ENCODE assay signal across 17 cellular contexts in the genomic region with DNA sequence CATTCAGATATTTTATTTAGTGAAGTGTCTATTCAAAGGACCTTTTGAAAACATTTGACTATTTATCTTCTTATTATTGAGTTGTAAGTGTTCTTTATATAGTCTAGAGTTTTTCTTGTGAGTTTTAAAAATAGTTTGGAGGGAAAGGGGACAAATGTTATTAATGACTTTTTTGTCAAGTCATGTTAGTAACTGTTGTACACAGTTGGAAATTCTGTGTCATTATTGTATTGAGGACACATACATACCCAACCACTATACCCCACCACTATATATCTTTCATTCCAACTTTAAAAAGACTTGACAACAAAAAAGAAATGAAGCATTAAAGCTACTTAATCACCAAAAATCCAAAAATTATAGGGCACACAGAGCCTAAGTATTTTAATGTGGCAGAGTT. TPM values are rescaled to one million over a fixed set of nuclear protein-coding genes. Genes with fewer than 3 reads are reported as not detected.
DNase-seq lines count a peak whose midpoint lies in the region; ATAC-seq, FAIRE-seq and TF ChIP-seq lines count a peak whose summit lies in the region.
"Had no signal": no experiment of that assay in that cellular context is flagged by ENCODE, and none has a peak within 500 bp of the region (broad histone marks: within the 10 kb centered on the region; RNA-seq: fewer than 3 reads in every experiment).

No MANE protein-coding gene starts in this region.

- H3K14ac ChIP-seq in IMR-90 (replicated peaks; ENCODE audit: low read depth, low read length): no peak overlapping the region

- no peak overlapping the region for H2BK20ac ChIP-seq in IMR-90 (ENCODE audit: low read depth, low read length)

- POLR2A ChIA-PET in A549 (lab: Yijun Ruan, JAX) (no interaction called here), IMR-90 (lab: Charles Lee; ENCODE audit: unreplicated experiment) (no interaction called here), K562 (lab: Yijun Ruan, JAX) (interaction anchor here (1.4 kb wide), 1 partner anchor 457 kb away, joined by 4 read pairs; no protein-coding TSS in a partner anchor)

- intact Hi-C loops in IMR-90 (cut with micrococcal nuclease) (no loop called here), K562 (cut with micrococcal nuclease) (no loop called here), mammary epithelial cell (cut with micrococcal nuclease) (no loop called here)
- intact Hi-C loops in activated T-helper 1 cell treated with anti-CD3 and anti-CD28 coated beads, Interleukin-12 subunit alpha, Interleukin-12 subunit beta, Interleukin-2, Interleukin-4 antibody, amounts not matched to agents 30 ng/mL and 10 ng/mL and 1 ng/mL, durations not matched to agents 14 hours and 24 hours and 36 hours (cut with micrococcal nuclease): no loop called here

- H3K4ac ChIP-seq in IMR-90 (ENCODE audit: low read depth, low read length): no peak overlapping the region

- no peak for DNase-seq in A549 (ENCODE audit: low read depth in 1 of 2, low spot score in 1 of 2)
- DNase-seq in IMR-90: no peak
- DNase-seq in K562 (ENCODE audit: extremely low read depth in 1 of 4, low spot score in 3 of 4): no peak
- no peak for DNase-seq in keratinocyte (ENCODE audit: low read depth, low spot score)
- no peak for DNase-seq in activated T-helper 1 cell treated with anti-CD3 and anti-CD28 coated beads, Interleukin-12 subunit alpha, Interleukin-12 subunit beta, Interleukin-2, Interleukin-4 antibody, amounts not matched to agents 30 ng/mL and 10 ng/mL and 1 ng/mL, durations not matched to agents 14 hours and 24 hours and 36 hours (ENCODE audit: low spot score)
- no peak for DNase-seq in mammary epithelial cell
- no peak for DNase-seq in OCI-M1 (lab: John Stamatoyannopoulos, UW)
- DNase-seq: 8988T; Calu3; CD8-positive, alpha-beta T cell; DMS79 treated with DMSO at 0.1 percent for 48 hours; GF-D8; HCEC 1CT had no signal

- H3K27me3 ChIP-seq in IMR-90 (ENCODE audit: control insufficient read depth, insufficient read depth, low read length) (no peaks in the 10 kb centered on the region), K562 (ENCODE audit: control insufficient read depth in 2 of 2, insufficient read depth in 2 of 2, low read length in 2 of 2) (no peaks in the 10 kb centered on the region), keratinocyte (ENCODE audit: control insufficient read depth, extremely low read depth, insufficient read depth, low read length) (no peaks in the 10 kb centered on the region), mammary epithelial cell (ENCODE audit: insufficient read depth, low read length) (no peaks in the 10 kb centered on the region)
- H3K27me3 ChIP-seq: BLaER1 treated with 17β-estradiol and CSF1 and Interleukin-3, amounts not matched to agents 10 nM and 100 nM had no signal

- H2BK120ac ChIP-seq in IMR-90 (ENCODE audit: low read depth, low read length): no peak overlapping the region

- FAIRE-seq in A549 (lab: Jason Lieb, UNC): no peak
- FAIRE-seq in K562 (lab: Jason Lieb, UNC): no peak
- FAIRE-seq in keratinocyte (lab: Jason Lieb, UNC): peak; percentile 44
- FAIRE-seq: HTR-8/SVneo had no signal

- dilution Hi-C loops in IMR-90 (cut with HindIII; ENCODE audit: low sequenced_read_pairs, unreplicated experiment): no loop called here
- dilution Hi-C loops in keratinocyte (cut with MboI; ENCODE audit: extremely low pct_ligation_motif_present, low sequenced_read_pairs): no loop called here
- dilution Hi-C loops in mammary epithelial cell (cut with HindIII; ENCODE audit: low sequenced_read_pairs): no loop called here

- no peak overlapping the region for H3K18ac ChIP-seq in IMR-90 (ENCODE audit: low read depth, low read length)

- H2BK15ac ChIP-seq in IMR-90 (ENCODE audit: low read depth, low read length): no peak overlapping the region

- H4K8ac ChIP-seq in IMR-90 (ENCODE audit: low read depth in 2 of 2, low read length in 2 of 2): no peak overlapping the region

- H3K4me1 Mint-ChIP-seq in activated T-helper 1 cell treated with anti-CD3 and anti-CD28 coated beads, Interleukin-12 subunit alpha, Interleukin-12 subunit beta, Interleukin-2, Interleukin-4 antibody, amounts not matched to agents 30 ng/mL and 10 ng/mL and 1 ng/mL, durations not matched to agents 14 hours and 24 hours and 36 hours (ENCODE audit: low read depth): no peaks in the 10 kb centered on the region
- H3K4me1 Mint-ChIP-seq: B cell had no signal

- TF ChIP-seq POLR2A in A549 (IDR thresholded peaks at IDR 0.05; ENCODE audit: low read length) (no peak), IMR-90 (IDR thresholded peaks at IDR 0.05; ENCODE audit: low read depth, low read length) (no peak), K562 (conservative IDR thresholded peaks at IDR 0.05) (no peak)

- TF ChIP-seq CTCF in A549 (IDR thresholded peaks at IDR 0.05): no peak
- TF ChIP-seq CTCF in IMR-90 (conservative IDR thresholded peaks at IDR 0.05; ENCODE audit: low read depth, low read length): no peak
- no peak for TF ChIP-seq CTCF in K562 (IDR thresholded peaks at IDR 0.05 in 2 of 3, conservative IDR thresholded peaks at IDR 0.05 in 1 of 3; ENCODE audit: insufficient read depth in 2 of 3, low read depth in 1 of 3, low read length in 3 of 3)
- TF ChIP-seq CTCF in keratinocyte (optimal IDR thresholded peaks at IDR 0.05 in 1 of 3, IDR thresholded peaks at IDR 0.05 in 1 of 3, conservative IDR thresholded peaks at IDR 0.05 in 1 of 3; ENCODE audit: extremely low read depth in 1 of 3, insufficient read depth in 2 of 3, low read length in 3 of 3): no peak
- TF ChIP-seq CTCF in mammary epithelial cell (conservative IDR thresholded peaks at IDR 0.05 in 1 of 2, IDR thresholded peaks at IDR 0.05 in 1 of 2; ENCODE audit: extremely low read depth in 1 of 2, insufficient read depth in 1 of 2, low read depth in 1 of 2, low read length in 2 of 2): no peak

- CTCF ChIA-PET in A549 (lab: Yijun Ruan, JAX): interaction anchor here (1.6 kb wide), 1 partner anchor 477 kb away, joined by 4 read pairs; no protein-coding TSS in a partner anchor
- CTCF ChIA-PET in IMR-90 (lab: Yijun Ruan, JAX): interaction anchor here (0.8 kb wide), 1 partner anchor 481 kb away, joined by 4 read pairs; no protein-coding TSS in a partner anchor
- CTCF ChIA-PET in K562 (lab: Yijun Ruan, JAX; ENCODE audit: low intra/inter-chr PET ratio): no interaction called here
- CTCF ChIA-PET in mammary epithelial cell (lab: Charles Lee; ENCODE audit: low non-redundant PET): no interaction called here

- no peaks in the 10 kb centered on the region for H3K27me3 Mint-ChIP-seq in activated T-helper 1 cell treated with anti-CD3 and anti-CD28 coated beads, Interleukin-12 subunit alpha, Interleukin-12 subunit beta, Interleukin-2, Interleukin-4 antibody, amounts not matched to agents 30 ng/mL and 10 ng/mL and 1 ng/mL, durations not matched to agents 14 hours and 24 hours and 36 hours (ENCODE audit: insufficient read depth)
- H3K27me3 Mint-ChIP-seq: B cell had no signal

- H3K79me2 ChIP-seq in K562 (ENCODE audit: control insufficient read depth, insufficient read depth, low read length) (no peaks in the 10 kb centered on the region), keratinocyte (ENCODE audit: control insufficient read depth, insufficient read depth, low read length) (no peaks in the 10 kb centered on the region), mammary epithelial cell (ENCODE audit: insufficient read depth, low read length) (peaks cover 2% of the 10 kb centered on the region)

- H3K9me3 ChIP-seq in A549 (no peaks in the 10 kb centered on the region), IMR-90 (ENCODE audit: control insufficient read depth, insufficient read depth, low read length) (no peaks in the 10 kb centered on the region), K562 (replicated peaks; ENCODE audit: control insufficient read depth, insufficient read depth, low read depth, low read length) (no peaks in the 10 kb centered on the region), keratinocyte (ENCODE audit: control insufficient read depth, low read depth, low read length) (no peaks in the 10 kb centered on the region), mammary epithelial cell (replicated peaks; ENCODE audit: insufficient read depth, low read length) (no peaks in the 10 kb centered on the region)

- TF ChIP-seq EP300 in A549 (IDR thresholded peaks at IDR 0.05) (no peak), K562 (IDR thresholded peaks at IDR 0.05; ENCODE audit: low read length) (no peak)

- no peak overlapping the region for H3K23ac ChIP-seq in IMR-90 (ENCODE audit: low read depth, low read length)

- no peak overlapping the region for H3K27ac Mint-ChIP-seq in activated T-helper 1 cell treated with anti-CD3 and anti-CD28 coated beads, Interleukin-12 subunit alpha, Interleukin-12 subunit beta, Interleukin-2, Interleukin-4 antibody, amounts not matched to agents 30 ng/mL and 10 ng/mL and 1 ng/mL, durations not matched to agents 14 hours and 24 hours and 36 hours
- H3K27ac Mint-ChIP-seq: B cell; CD8-positive, alpha-beta T cell had no signal

- BruUV-seq in IMR-90 (replicated peaks; lab: Mats Ljungman, UMichigan) (no TSS peak), K562 (replicated peaks; lab: Mats Ljungman, UMichigan) (TSS peak; percentile 18), mammary epithelial cell (replicated peaks; lab: Mats Ljungman, UMichigan) (no TSS peak)

- peaks cover 3% of the 10 kb centered on the region; the same call in 1 of the 2 replicates for H3K36me3 ChIP-seq in IMR-90 (ENCODE audit: control insufficient read depth, insufficient read depth, low read length)
- H3K36me3 ChIP-seq in K562 (ENCODE audit: control insufficient read depth, insufficient read depth, low read length): 0 out of 3 replicates have a peak, but pooled peaks cover 4% of the 10 kb centered on the region
- H3K36me3 ChIP-seq in keratinocyte (ENCODE audit: control insufficient read depth in 2 of 2, extremely low read depth in 1 of 2, insufficient read depth in 2 of 2, low read length in 2 of 2): peaks cover 2 to 3% of the 10 kb centered on the region in 2 experiments
- H3K36me3 ChIP-seq in mammary epithelial cell (ENCODE audit: insufficient read depth, low read length): no peaks in the 10 kb centered on the region

- no peak overlapping the region for H2BK5ac ChIP-seq in IMR-90 (ENCODE audit: low read depth, low read length, poor library complexity, severe bottlenecking)

- H3K4me3 Mint-ChIP-seq in activated T-helper 1 cell treated with anti-CD3 and anti-CD28 coated beads, Interleukin-12 subunit alpha, Interleukin-12 subunit beta, Interleukin-2, Interleukin-4 antibody, amounts not matched to agents 30 ng/mL and 10 ng/mL and 1 ng/mL, durations not matched to agents 14 hours and 24 hours and 36 hours: no peak overlapping the region
- H3K4me3 Mint-ChIP-seq: B cell; CD8-positive, alpha-beta T cell had no signal

- no peaks in the 10 kb centered on the region for H3K9me3 Mint-ChIP-seq in activated T-helper 1 cell treated with anti-CD3 and anti-CD28 coated beads, Interleukin-12 subunit alpha, Interleukin-12 subunit beta, Interleukin-2, Interleukin-4 antibody, amounts not matched to agents 30 ng/mL and 10 ng/mL and 1 ng/mL, durations not matched to agents 14 hours and 24 hours and 36 hours
- H3K9me3 Mint-ChIP-seq: CD8-positive, alpha-beta T cell had no signal

- H2AK5ac ChIP-seq in IMR-90 (ENCODE audit: low read depth, low read length): no peak overlapping the region

- H2AFZ ChIP-seq in IMR-90 (replicated peaks; ENCODE audit: low read length, poor library complexity): no peak overlapping the region
- peak overlapping the region; percentile 83 for H2AFZ ChIP-seq in K562 (ENCODE audit: low read depth, low read length)
- peak overlapping the region; percentile 68 for H2AFZ ChIP-seq in keratinocyte (ENCODE audit: control insufficient read depth, low read length)
- no peak overlapping the region for H2AFZ ChIP-seq in mammary epithelial cell (ENCODE audit: low read depth, low read length)

- H3K4me1 ChIP-seq in A549: peaks cover under 1% of the 10 kb centered on the region; the same call in 1 of the 3 replicates
- no peaks in the 10 kb centered on the region for H3K4me1 ChIP-seq in IMR-90 (ENCODE audit: control insufficient read depth, insufficient read depth, low read length)
- peaks cover 3 to 11% of the 10 kb centered on the region in 2 experiments; a peak in 3 of 5 replicates for H3K4me1 ChIP-seq in K562 (replicated peaks in 1 of 2; ENCODE audit: control insufficient read depth in 2 of 2, insufficient read depth in 2 of 2, low read length in 2 of 2)
- H3K4me1 ChIP-seq in keratinocyte (ENCODE audit: control insufficient read depth, extremely low read depth, insufficient read depth, low read length): peaks cover 19% of the 10 kb centered on the region
- H3K4me1 ChIP-seq in mammary epithelial cell (ENCODE audit: insufficient read depth, low read length): no peaks in the 10 kb centered on the region
- H3K4me1 ChIP-seq: BLaER1 treated with 17β-estradiol and CSF1 and Interleukin-3, amounts not matched to agents 10 nM and 100 nM had no signal

- H3K27ac ChIP-seq in A549 (no peak overlapping the region), IMR-90 (ENCODE audit: insufficient read depth, low read length) (no peak overlapping the region), K562 (ENCODE audit: extremely low read depth, low read depth, low read length) (peak overlapping the region; percentile 61; the same call in 2 of the 3 replicates), keratinocyte (ENCODE audit: control insufficient read depth, insufficient read depth, low read length) (peak overlapping the region; percentile 76), mammary epithelial cell (ENCODE audit: insufficient read depth, low read depth, low read length) (no peak overlapping the region)
- H3K27ac ChIP-seq: BLaER1 treated with 17β-estradiol and CSF1 and Interleukin-3, amounts not matched to agents 10 nM and 100 nM had no signal

- no peak overlapping the region for H3K9ac ChIP-seq in IMR-90 (ENCODE audit: low read depth, low read length)
- peak overlapping the region in 1 of 2 experiments; percentile 51; a peak in 1 of 4 replicates for H3K9ac ChIP-seq in K562 (ENCODE audit: insufficient read depth in 1 of 2, low read depth in 2 of 2, low read length in 2 of 2)
- peak overlapping the region; percentile 47 for H3K9ac ChIP-seq in keratinocyte (ENCODE audit: control insufficient read depth, extremely low read depth, insufficient read depth, low read length)
- no peak overlapping the region for H3K9ac ChIP-seq in mammary epithelial cell (ENCODE audit: insufficient read depth, low read length)
- H3K9ac ChIP-seq: BLaER1 treated with 17β-estradiol and CSF1 and Interleukin-3, amounts not matched to agents 10 nM and 100 nM had no signal

- peaks cover 12 to 15% of the 10 kb centered on the region in 2 experiments for H3K79me1 ChIP-seq in IMR-90 (ENCODE audit: low read depth in 1 of 2, low read length in 2 of 2)

- H4K5ac ChIP-seq in IMR-90 (ENCODE audit: low read depth, low read length): no peak overlapping the region

- no peak overlapping the region for H3K4me3 ChIP-seq in A549
- H3K4me3 ChIP-seq in IMR-90 (ENCODE audit: insufficient read depth, low read depth, low read length): no peak overlapping the region
- no peak overlapping the region for H3K4me3 ChIP-seq in K562
- peak overlapping the region in 1 of 3 experiments; percentile 46 for H3K4me3 ChIP-seq in keratinocyte (ENCODE audit: control insufficient read depth in 2 of 3, extremely low read depth in 1 of 3, insufficient read depth in 2 of 3, low read depth in 1 of 3, low read length in 3 of 3)
- H3K4me3 ChIP-seq in mammary epithelial cell (replicated peaks in 1 of 3; ENCODE audit: insufficient read depth in 1 of 3, low read depth in 2 of 3, low read length in 3 of 3): no peak overlapping the region
- H3K4me3 ChIP-seq: BLaER1 treated with 17β-estradiol and CSF1 and Interleukin-3, amounts not matched to agents 10 nM and 100 nM had no signal

- no peak for ATAC-seq in A549
- no peak for ATAC-seq in IMR-90 (ENCODE audit: low read depth)
- peak; percentile 53; the same call in 2 of the 3 replicates for ATAC-seq in K562
- ATAC-seq: CD8-positive, alpha-beta T cell had no signal

- no peak for TF ChIP-seq RAD21 in A549 (conservative IDR thresholded peaks at IDR 0.05 in 1 of 2, IDR thresholded peaks at IDR 0.05 in 1 of 2)
- no peak for TF ChIP-seq RAD21 in IMR-90 (IDR thresholded peaks at IDR 0.05; ENCODE audit: low read length)
- no peak for TF ChIP-seq RAD21 in K562 (CRISPR knock-in tag; conservative IDR thresholded peaks at IDR 0.05 in 1 of 2, IDR thresholded peaks at IDR 0.05 in 1 of 2)

- H3K4me2 ChIP-seq in A549: no peak overlapping the region
- H3K4me2 ChIP-seq in IMR-90 (ENCODE audit: low read depth, low read length): no peak overlapping the region
- peak overlapping the region; percentile 27; the same call in 1 of the 2 replicates for H3K4me2 ChIP-seq in K562 (ENCODE audit: insufficient read depth, low read length)
- peak overlapping the region; percentile 70 for H3K4me2 ChIP-seq in keratinocyte (ENCODE audit: control insufficient read depth, extremely low read depth, insufficient read depth, low read depth, low read length)
- H3K4me2 ChIP-seq in mammary epithelial cell (ENCODE audit: insufficient read depth, low read depth, low read length): no peak overlapping the region
- H3K4me2 ChIP-seq: BLaER1 treated with 17β-estradiol and CSF1 and Interleukin-3, amounts not matched to agents 10 nM and 100 nM had no signal

- H4K20me1 ChIP-seq in IMR-90 (ENCODE audit: insufficient read depth, low read length) (no peaks in the 10 kb centered on the region), K562 (replicated peaks; ENCODE audit: control insufficient read depth, insufficient read depth, low read length) (no peaks in the 10 kb centered on the region), keratinocyte (ENCODE audit: control insufficient read depth, extremely low read depth, insufficient read depth, low read length) (no peaks in the 10 kb centered on the region), mammary epithelial cell (ENCODE audit: insufficient read depth, low read length) (no peaks in the 10 kb centered on the region)
- H4K20me1 ChIP-seq: BLaER1 treated with 17β-estradiol and CSF1 and Interleukin-3, amounts not matched to agents 10 nM and 100 nM had no signal

- no peaks in the 10 kb centered on the region for H3K36me3 Mint-ChIP-seq in activated T-helper 1 cell treated with anti-CD3 and anti-CD28 coated beads, Interleukin-12 subunit alpha, Interleukin-12 subunit beta, Interleukin-2, Interleukin-4 antibody, amounts not matched to agents 30 ng/mL and 10 ng/mL and 1 ng/mL, durations not matched to agents 14 hours and 24 hours and 36 hours (ENCODE audit: low read depth)

- no peak overlapping the region for H4K91ac ChIP-seq in IMR-90 (ENCODE audit: insufficient read depth, low read depth, low read length)

- H3K56ac ChIP-seq in IMR-90 (ENCODE audit: extremely low read depth, insufficient read depth, low read length): no peak overlapping the region

- in situ Hi-C loops in IMR-90 (cut with MboI; ENCODE audit: low sequenced_read_pairs) (no loop called here), K562 (cut with MboI) (no loop called here), mammary epithelial cell (cut with MboI; ENCODE audit: low sequenced_read_pairs in 2 of 2) (no loop called here)

- H2AK9ac ChIP-seq in IMR-90 (replicated peaks; ENCODE audit: low read depth, low read length, poor library complexity): no peak overlapping the region

- H3K9me1 ChIP-seq in IMR-90 (ENCODE audit: insufficient read depth, low read length) (peaks cover 3% of the 10 kb centered on the region; the same call in 1 of the 2 replicates), K562 (ENCODE audit: control insufficient read depth, insufficient read depth, low read length) (no peaks in the 10 kb centered on the region), keratinocyte (ENCODE audit: control insufficient read depth, extremely low read depth, insufficient read depth, low read length) (no peaks in the 10 kb centered on the region)

RNA-seq across cellular contexts. Expression of gene OIT3, which starts 53.2 kb away (rescaled TPM):
- polyA plus RNA-seq in A549 (2011; rRNA removed) (0.06 and 0.07 TPM in 2 replicates), A549 (2017; fragmentation: RNase III; extraction: RNeasy Plus Mini Kit Qiagen cat#74134 plus additional on column Dnase treatment) (0.07 to 0.08 TPM (median 0.08 TPM) in 3 replicates), IMR-90 (2012; rRNA removed) (not detected in 2 replicates), K562 (2011; rRNA removed) (not detected in 2 replicates), K562 (2014; fragmentation: Illumina TruSeq; extraction: Trizol) (not detected in 2 replicates), K562 (2014; fragmentation: Nextera tagmentation; extraction: Ambion mirVana) (not detected), K562 (2014; rRNA removed) (not detected in 2 replicates), keratinocyte (0.05 TPM in 2 of 3 replicates, not detected in the other), mammary epithelial cell (not detected)
- polyA plus RNA-seq in A549 (2012; cell fraction: cytosol; rRNA removed): 0.09 and 0.11 TPM in 2 replicates
- 0.33 and 0.34 TPM in 2 replicates for polyA plus RNA-seq in A549 (2012; cell fraction: nucleus; rRNA removed)
- polyA minus RNA-seq in A549 (2011; rRNA and poly(A)+ RNA removed): 0.24 and 0.58 TPM in 2 replicates
- total RNA-seq in IMR-90 (2012; rRNA removed) (not detected in 2 replicates), K562 (2014; rRNA removed) (not detected in 2 replicates), K562 (2014; rRNA removed; fragmentation: Illumina TruSeq; extraction: Trizol) (not detected in 2 replicates), K562 (2015; rRNA removed; fragmentation: Illumina TruSeq; extraction: Trizol) (not detected in 2 replicates), K562 (2021) (not detected in 2 replicates), mammary epithelial cell (under 1 TPM in 1 of 2 donors, not detected in 1; 0.17 TPM)
- polyA plus RNA-seq in IMR-90 (2012; cell fraction: cytosol; rRNA removed): not detected in 2 replicates
- polyA plus RNA-seq in IMR-90 (2012; cell fraction: nucleus; rRNA removed; ENCODE audit: low replicate concordance): 0.06 and 0.11 TPM in 2 replicates
- total RNA-seq in K562 (2011; cell fraction: chromatin; rRNA removed; ENCODE audit: low replicate concordance): not detected in 2 replicates
- not detected in 2 replicates for total RNA-seq in K562 (2011; cell fraction: nucleolus; rRNA removed)
- total RNA-seq in K562 (2011; cell fraction: nucleoplasm; rRNA removed): not detected in 2 replicates
- not detected in 2 replicates for polyA plus RNA-seq in K562 (2011; cell fraction: cytosol; rRNA removed)
- 0.04 TPM in 1 of 2 replicates, not detected in the other for polyA plus RNA-seq in K562 (2011; cell fraction: nucleus; rRNA removed)
- 0.03 and 0.06 TPM in 2 replicates for polyA plus RNA-seq in K562 (2012)
- polyA minus RNA-seq in K562 (2011; rRNA and poly(A)+ RNA removed): 0.15 TPM in 1 of 2 replicates, not detected in the other
- polyA minus RNA-seq in K562 (2011; cell fraction: cytosol; rRNA and poly(A)+ RNA removed): not detected in 2 replicates
- not detected in 2 replicates for polyA minus RNA-seq in K562 (2011; cell fraction: nucleus; rRNA and poly(A)+ RNA removed)
- not detected for polyA plus RNA-seq in keratinocyte (2011; ENCODE audit: low read depth)
- not detected in 2 replicates for polyA plus RNA-seq in keratinocyte (2011; cell fraction: cytosol; rRNA removed)
- 0.13 and 0.32 TPM in 2 replicates for polyA plus RNA-seq in keratinocyte (2011; cell fraction: nucleus; rRNA removed)
- 0.06 TPM in 1 of 2 replicates, not detected in the other for polyA plus RNA-seq in keratinocyte (2012; ENCODE audit: low replicate concordance)
- polyA minus RNA-seq in keratinocyte (0.73 to 0.80 TPM in 2 of 3 replicates, not detected in the other), mammary epithelial cell (not detected)
- polyA minus RNA-seq in keratinocyte (2011; cell fraction: cytosol; rRNA and poly(A)+ RNA removed): not detected
- 0.53 and 0.93 TPM in 2 replicates for polyA minus RNA-seq in keratinocyte (2011; cell fraction: nucleus; rRNA and poly(A)+ RNA removed)
- total RNA-seq in activated T-helper 1 cell treated with anti-CD3 and anti-CD28 coated beads, Interleukin-12 subunit alpha, Interleukin-12 subunit beta, Interleukin-2, Interleukin-4 antibody, amounts not matched to agents 30 ng/mL and 10 ng/mL and 1 ng/mL, durations not matched to agents 14 hours and 24 hours and 36 hours: not detected in 2 replicates
- total RNA-seq: B cell; CD8-positive, alpha-beta T cell; H4 had no signal

Comparison
In these comparisons a context has a peak if more than half of its experiments do, and no peak if none do; other contexts are left out.
1. H3K27ac ChIP-seq: peak in K562 (single experiment) and keratinocyte (single experiment); none in A549 (0 of 2), IMR-90 (single experiment) and mammary epithelial cell (single experiment).
2. H3K4me2 ChIP-seq: peak in K562 (single experiment) and keratinocyte (single experiment); none in A549 (single experiment), IMR-90 (single experiment) and mammary epithelial cell (single experiment).
3. H2AFZ ChIP-seq: peak in K562 (single experiment) and keratinocyte (single experiment); none in IMR-90 (single experiment) and mammary epithelial cell (single experiment).
4. CTCF ChIA-PET loops: an anchor here in A549 (1.6 kb wide) and IMR-90 (0.8 kb wide); none called in K562 and mammary epithelial cell.
5. Of the 35 proteins assayed by ChIP-seq in both K562 and A549: peak only in K562: none; only in A549: MAFK; in both: none; in neither: 34.